1 cellular context compared by ENCODE assay signal in genomic region chr9:65207273-65207672, GRCh38.
A peak's percentile ranks its signal among the peaks of the same experiment; 100 is the strongest.
TF ChIP-seq lines count a peak whose summit lies in the region.
"Not testable (repeated sequence)": the region's sequence is repeated elsewhere in the genome, so short reads cannot be mapped to it uniquely, and the experiment has no call there.

No MANE protein-coding gene starts in this region.

TF ChIP-seq in K562, 482 proteins besides CTCF, POLR2A, EP300 and RAD21 (continued from another document):
- TF ChIP-seq ATF3 (IDR thresholded peaks at IDR 0.05) (peak; percentile 51; the same call in 1 of the 2 replicates), CEBPG (tag; conservative IDR thresholded peaks at IDR 0.05 in 1 of 2, IDR thresholded peaks at IDR 0.05 in 1 of 2) (peak in 1 of 2 experiments; percentile 51; a peak in 1 of 4 replicates), CEBPB (tag; IDR thresholded peaks at IDR 0.05) (peak; percentile 68)
- not testable (repeated sequence) for TF ChIP-seq ATF3 (CRISPR knock-in tag; conservative IDR thresholded peaks at IDR 0.05); CEBPG (CRISPR knock-in tag; IDR thresholded peaks at IDR 0.05)
